ENCODE assay signal across 10 cellular contexts in the genomic region with DNA sequence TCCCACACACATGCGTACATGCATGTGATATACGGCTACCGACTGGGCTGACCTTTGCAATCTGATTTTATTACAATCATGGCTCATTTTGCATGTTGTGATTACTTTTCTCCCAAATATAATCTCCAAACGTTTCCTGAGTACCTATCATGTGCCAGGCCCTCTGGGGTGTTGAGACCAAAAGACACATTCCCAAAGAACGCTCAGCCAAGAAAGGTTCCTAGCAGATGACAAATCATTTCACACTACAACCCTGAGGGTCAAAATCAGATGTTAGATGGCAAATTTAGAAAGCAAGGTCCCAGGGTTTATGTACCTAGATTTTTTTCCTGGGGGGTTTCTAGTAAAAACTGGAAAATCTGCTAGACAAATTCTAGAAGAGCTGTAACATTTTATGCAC.
"Had no signal": no experiment of that assay in that cellular context is flagged by ENCODE, and none has a peak within 500 bp of the region (broad histone marks: within the 10 kb centered on the region; RNA-seq: fewer than 3 reads in every experiment).

No MANE protein-coding gene starts in this region.

- H3K36me3 ChIP-seq: pancreas, uterus had no signal

- ATAC-seq: activated CD4-positive, CD25-positive, alpha-beta regulatory T cell treated with anti-CD3 and anti-CD28 coated beads, Interleukin-2, amount 50 U/mL, for 24 hours; T-helper 17 cell had no signal

- H3K27ac ChIP-seq: foreskin keratinocyte, pancreas, stomach, uterus had no signal

- H3K27ac Mint-ChIP-seq: activated naive CD4-positive, alpha-beta T cell treated with anti-CD3 and anti-CD28 coated beads, Interleukin-2, amount 50 U/mL, for 24 hours; activated T-cell treated with anti-CD3 and anti-CD28 coated beads, Interleukin-2, amount 50 U/mL, for 24 hours; T-helper 17 cell had no signal

- H3K4me3 ChIP-seq: pancreas, stomach, uterus had no signal

- H3K4me1 Mint-ChIP-seq: activated naive CD4-positive, alpha-beta T cell treated with anti-CD3 and anti-CD28 coated beads, Interleukin-2, amount 50 U/mL, for 24 hours had no signal

- H3K9me3 Mint-ChIP-seq: activated naive CD4-positive, alpha-beta T cell treated with anti-CD3 and anti-CD28 coated beads, Interleukin-2, amount 50 U/mL, for 24 hours; activated T-cell treated with anti-CD3 and anti-CD28 coated beads, Interleukin-2, amount 50 U/mL, for 24 hours; neural crest cell had no signal

- H3K9me3 ChIP-seq: pancreas, stomach, uterus had no signal

- DNase-seq: activated effector memory CD4-positive, alpha-beta T cell treated with Interleukin-2 at 50 U/mL for 16 hours; activated T-cell treated with anti-CD3 and anti-CD28 coated beads, Interleukin-2, amount 50 U/mL, for 24 hours; stomach; T-helper 17 cell; uterus had no signal

- H3K27me3 Mint-ChIP-seq: activated naive CD4-positive, alpha-beta T cell treated with anti-CD3 and anti-CD28 coated beads, Interleukin-2, amount 50 U/mL, for 24 hours; activated T-cell treated with anti-CD3 and anti-CD28 coated beads, Interleukin-2, amount 50 U/mL, for 24 hours; T-helper 17 cell had no signal

- H3K36me3 Mint-ChIP-seq: activated naive CD4-positive, alpha-beta T cell treated with anti-CD3 and anti-CD28 coated beads, Interleukin-2, amount 50 U/mL, for 24 hours had no signal

- H3K4me3 Mint-ChIP-seq: activated naive CD4-positive, alpha-beta T cell treated with anti-CD3 and anti-CD28 coated beads, Interleukin-2, amount 50 U/mL, for 24 hours; activated T-cell treated with anti-CD3 and anti-CD28 coated beads, Interleukin-2, amount 50 U/mL, for 24 hours; neural crest cell; T-helper 17 cell had no signal

- H3K27me3 ChIP-seq: foreskin keratinocyte, pancreas, stomach, uterus had no signal

- H3K4me1 ChIP-seq: pancreas had no signal
